Comparison of ENCODE assay signal across 1 cellular context in genomic region chr9:6590772-6591384, GRCh38.
TF ChIP-seq lines count a peak whose summit lies in the region.

No MANE protein-coding gene starts in this region.

TF ChIP-seq in HCT116, 20 proteins besides CTCF, POLR2A, EP300 and RAD21 (continued from another document):
- no peak for TF ChIP-seq EZH2phosphoT487 (IDR thresholded peaks at IDR 0.05; ENCODE audit: borderline replicate concordance)
- no peak for TF ChIP-seq ZFX (IDR thresholded peaks at IDR 0.05)
- peak; percentile 33; the same call in 1 of the 2 replicates for TF ChIP-seq FOSL1 (IDR thresholded peaks at IDR 0.05; ENCODE audit: low read depth)
- no peak; the same call in none of the 2 replicates for TF ChIP-seq SP1 (IDR thresholded peaks at IDR 0.05; ENCODE audit: low read depth)
- TF ChIP-seq TCF7L2 (IDR thresholded peaks at IDR 0.05; ENCODE audit: borderline replicate concordance, extremely low read depth, insufficient read depth, insufficient read length) = peak; percentile 71
- TF ChIP-seq EZH2 (IDR thresholded peaks at IDR 0.05) = no peak
- TF ChIP-seq ZBTB33 (IDR thresholded peaks at IDR 0.05; ENCODE audit: extremely low read depth, insufficient replicate concordance, low read length) = no peak
TF ChIP-seq in HCT116: peak in this region for 4.
